Comparison of ENCODE assay signal across 1 cellular context in the genomic region with DNA sequence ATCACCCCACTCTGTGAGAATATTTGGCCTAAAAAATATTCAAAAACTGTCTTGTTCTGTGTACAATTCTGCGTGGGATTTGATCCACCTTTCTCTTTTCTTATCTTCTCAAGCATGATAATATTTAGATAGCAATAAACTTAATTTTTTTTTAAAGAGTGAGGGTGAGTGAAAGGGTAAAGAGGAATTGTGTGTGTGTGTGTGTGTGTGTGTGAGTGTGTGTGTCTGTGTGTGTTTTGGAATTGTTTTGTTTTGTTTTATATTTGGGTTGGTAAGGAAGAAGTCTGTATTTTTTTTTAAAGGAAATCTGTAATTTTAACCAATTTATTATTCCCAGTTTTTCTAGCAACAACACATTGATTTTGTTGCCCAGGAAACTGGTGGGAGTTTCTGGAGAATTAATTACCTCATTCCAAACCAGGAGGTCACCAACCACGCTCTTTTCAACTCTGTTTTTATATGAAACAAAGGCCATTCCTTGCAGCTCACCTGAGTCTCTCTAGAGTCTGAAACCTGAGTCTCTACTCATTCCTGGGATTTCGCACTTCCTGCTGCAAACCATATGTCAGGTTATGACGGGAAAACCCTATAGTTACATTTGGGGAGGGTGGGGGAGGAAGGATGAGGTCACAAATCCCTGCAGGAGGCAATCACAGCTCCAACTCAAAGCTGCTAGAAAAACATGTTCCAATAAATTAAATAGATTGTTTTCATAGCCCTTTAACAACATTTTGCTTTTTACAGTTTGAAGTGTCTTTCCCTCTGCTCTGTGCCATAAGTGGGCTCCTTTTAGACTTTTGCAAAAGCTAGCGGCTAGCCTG.
A peak's percentile ranks its signal among the peaks of the same experiment; 100 is the strongest.
TF ChIP-seq lines count a peak whose summit lies in the region.

No MANE protein-coding gene starts in this region.

TF ChIP-seq in HEK293, 187 proteins besides CTCF, POLR2A, EP300 and RAD21 (continued from another document):
- TF ChIP-seq MZF1 (tag by site-specific recombination; IDR thresholded peaks at IDR 0.05; ENCODE audit: borderline replicate concordance) (0 out of 2 replicates have a peak, but pooled peaks have one; percentile 50), ZNF146 (tag by site-specific recombination; IDR thresholded peaks at IDR 0.05) (peak; percentile 19; the same call in 1 of the 2 replicates), TRIM28 (IDR thresholded peaks at IDR 0.05; ENCODE audit: borderline replicate concordance, low read length) (peak; percentile 87), ZFP69B (tag by site-specific recombination; IDR thresholded peaks at IDR 0.05) (peak; percentile 15; the same call in 1 of the 2 replicates), KLF1 (tag by site-specific recombination; IDR thresholded peaks at IDR 0.05) (peak; percentile 64), ZNF654 (tag by site-specific recombination; IDR thresholded peaks at IDR 0.05; ENCODE audit: low read depth) (no peak; the same call in 1 of the 2 replicates), ZNF114 (tag by site-specific recombination; IDR thresholded peaks at IDR 0.05) (no peak), ZNF501 (tag by site-specific recombination; IDR thresholded peaks at IDR 0.05) (peak; percentile 61; the same call in 1 of the 2 replicates), GLI2 (tag by site-specific recombination; IDR thresholded peaks at IDR 0.05; ENCODE audit: borderline replicate concordance, low read depth) (peak; percentile 74; the same call in 1 of the 2 replicates), ZNF510 (tag by site-specific recombination; IDR thresholded peaks at IDR 0.05; ENCODE audit: insufficient replicate concordance) (no peak)
- TF ChIP-seq, protein P1, sequence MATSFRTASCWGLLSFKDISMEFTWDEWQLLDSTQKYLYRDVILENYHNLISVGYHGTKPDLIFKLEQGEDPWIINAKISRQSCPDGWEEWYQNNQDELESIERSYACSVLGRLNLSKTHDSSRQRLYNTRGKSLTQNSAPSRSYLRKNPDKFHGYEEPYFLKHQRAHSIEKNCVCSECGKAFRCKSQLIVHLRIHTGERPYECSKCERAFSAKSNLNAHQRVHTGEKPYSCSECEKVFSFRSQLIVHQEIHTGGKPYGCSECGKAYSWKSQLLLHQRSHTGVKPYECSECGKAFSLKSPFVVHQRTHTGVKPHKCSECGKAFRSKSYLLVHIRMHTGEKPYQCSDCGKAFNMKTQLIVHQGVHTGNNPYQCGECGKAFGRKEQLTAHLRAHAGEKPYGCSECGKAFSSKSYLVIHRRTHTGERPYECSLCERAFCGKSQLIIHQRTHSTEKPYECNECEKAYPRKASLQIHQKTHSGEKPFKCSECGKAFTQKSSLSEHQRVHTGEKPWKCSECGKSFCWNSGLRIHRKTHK (tag by site-specific recombination; IDR thresholded peaks at IDR 0.05) = no peak
- TF ChIP-seq, protein P2, sequence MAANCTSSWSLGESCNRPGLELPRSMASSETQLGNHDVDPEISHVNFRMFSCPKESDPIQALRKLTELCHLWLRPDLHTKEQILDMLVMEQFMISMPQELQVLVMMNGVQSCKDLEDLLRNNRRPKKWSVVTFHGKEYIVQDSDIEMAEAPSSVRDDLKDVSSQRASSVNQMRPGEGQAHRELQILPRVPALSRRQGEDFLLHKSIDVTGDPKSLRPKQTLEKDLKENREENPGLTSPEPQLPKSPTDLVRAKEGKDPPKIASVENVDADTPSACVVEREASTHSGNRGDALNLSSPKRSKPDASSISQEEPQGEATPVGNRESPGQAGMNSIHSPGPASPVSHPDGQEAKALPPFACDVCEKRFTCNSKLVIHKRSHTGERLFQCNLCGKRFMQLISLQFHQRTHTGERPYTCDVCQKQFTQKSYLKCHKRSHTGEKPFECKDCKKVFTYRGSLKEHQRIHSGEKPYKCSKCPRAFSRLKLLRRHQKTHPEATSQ (tag by site-specific recombination; IDR thresholded peaks at IDR 0.05) = 0 out of 2 replicates have a peak, but pooled peaks have one; percentile 37
